Comparison of ENCODE assay signal across 21 cellular contexts in genomic region chr4:185088899-185089298, GRCh38. TPM values are rescaled to one million over a fixed set of nuclear protein-coding genes. Genes with fewer than 3 reads are reported as not detected.
DNase-seq lines count a peak whose midpoint lies in the region; ATAC-seq, FAIRE-seq and TF ChIP-seq lines count a peak whose summit lies in the region.
"Had no signal": no experiment of that assay in that cellular context is flagged by ENCODE, and none has a peak within 500 bp of the region (broad histone marks: within the 10 kb centered on the region; RNA-seq: fewer than 3 reads in every experiment).

No MANE protein-coding gene starts in this region.

- TF ChIP-seq CTCF in MCF 10A (IDR thresholded peaks at IDR 0.05; ENCODE audit: unreplicated experiment) (no peak), mammary epithelial cell (conservative IDR thresholded peaks at IDR 0.05 in 1 of 2, IDR thresholded peaks at IDR 0.05 in 1 of 2; ENCODE audit: extremely low read depth in 1 of 2, insufficient read depth in 1 of 2, low read depth in 1 of 2, low read length in 2 of 2) (no peak), HepG2 (CRISPR knock-in tag; IDR thresholded peaks at IDR 0.05) (no peak), type B pancreatic cell (conservative IDR thresholded peaks at IDR 0.05) (peak; percentile 15)

- H3K27me3 ChIP-seq in mammary epithelial cell (ENCODE audit: insufficient read depth, low read length), result no peaks in the 10 kb centered on the region
- peaks cover 0 to 10% of the 10 kb centered on the region in 2 experiments; a peak in 2 of 5 replicates for H3K27me3 ChIP-seq in HepG2 (ENCODE audit: control insufficient read depth in 1 of 2, insufficient read depth in 2 of 2, low read length in 2 of 2)
- H3K27me3 ChIP-seq in trophoblast cell (ENCODE audit: insufficient read depth, low read length), result no peaks in the 10 kb centered on the region
- H3K27me3 ChIP-seq: BLaER1 had no signal

- H2BK12ac ChIP-seq in trophoblast cell (ENCODE audit: low read length), result no peak overlapping the region

- no peak overlapping the region for H4K8ac ChIP-seq in trophoblast cell (ENCODE audit: low read depth, low read length)

- H3K36me3 Mint-ChIP-seq in MCF 10A (ENCODE audit: insufficient read depth, unreplicated experiment) (no peaks in the 10 kb centered on the region), type B pancreatic cell (no peaks in the 10 kb centered on the region)
- H3K36me3 Mint-ChIP-seq: CD4-positive, CD25-positive, alpha-beta regulatory T cell; CD8-positive, alpha-beta T cell had no signal

- CTCF ChIA-PET in MCF 10A (lab: Yijun Ruan, JAX) (no interaction called here), mammary epithelial cell (lab: Charles Lee; ENCODE audit: low non-redundant PET) (no interaction called here), HepG2 (lab: Yijun Ruan, JAX; ENCODE audit: low intra/inter-chr PET ratio, low total read pairs) (no interaction called here)

- H3K4me3 ChIP-seq in mammary epithelial cell (replicated peaks in 1 of 3; ENCODE audit: insufficient read depth in 1 of 3, low read depth in 2 of 3, low read length in 3 of 3) (no peak overlapping the region), HepG2 (replicated peaks in 1 of 3; ENCODE audit: insufficient read depth in 1 of 3, low read depth in 2 of 3, low read length in 3 of 3) (no peak overlapping the region), trophoblast cell (ENCODE audit: low read depth, low read length) (no peak overlapping the region)
- H3K4me3 ChIP-seq: BLaER1 had no signal

- H3K9ac ChIP-seq in mammary epithelial cell (ENCODE audit: insufficient read depth, low read length) (no peak overlapping the region), HepG2 (ENCODE audit: insufficient read depth, low read depth, low read length) (no peak overlapping the region), trophoblast cell (ENCODE audit: low read length) (no peak overlapping the region)
- H3K9ac ChIP-seq: BLaER1 had no signal

- no peaks in the 10 kb centered on the region for H3K9me3 ChIP-seq in mammary epithelial cell (replicated peaks; ENCODE audit: insufficient read depth, low read length)
- H3K9me3 ChIP-seq in HepG2 (ENCODE audit: low read length), result no peaks in the 10 kb centered on the region
- H3K9me3 ChIP-seq in trophoblast cell (ENCODE audit: insufficient read depth, low read depth, low read length), result no peaks in the 10 kb centered on the region
- H3K9me3 ChIP-seq: BLaER1 had no signal

- TF ChIP-seq RAD21 in HepG2 (CRISPR knock-in tag; IDR thresholded peaks at IDR 0.05), result no peak

- no peak overlapping the region for H3K18ac ChIP-seq in trophoblast cell (ENCODE audit: low read length)

- TF ChIP-seq EP300 in HepG2 (IDR thresholded peaks at IDR 0.05; ENCODE audit: low read depth in 2 of 2, low read length in 2 of 2) (no peak), HepG2 (CRISPR knock-in tag; IDR thresholded peaks at IDR 0.05; ENCODE audit: borderline replicate concordance) (no peak)

- H3K4me1 Mint-ChIP-seq in MCF 10A (ENCODE audit: insufficient read depth, unreplicated experiment) (no peaks in the 10 kb centered on the region), type B pancreatic cell (ENCODE audit: unreplicated experiment) (no peaks in the 10 kb centered on the region)
- H3K4me1 Mint-ChIP-seq: B cell; CD4-positive, CD25-positive, alpha-beta regulatory T cell had no signal

- H3K23ac ChIP-seq in trophoblast cell (ENCODE audit: low read length), result no peak overlapping the region

- dilution Hi-C loops in mammary epithelial cell (cut with HindIII; ENCODE audit: low sequenced_read_pairs), result no loop called here

- no peak overlapping the region for H3K27ac ChIP-seq in mammary epithelial cell (ENCODE audit: insufficient read depth, low read depth, low read length)
- no peak overlapping the region for H3K27ac ChIP-seq in HepG2 (ENCODE audit: extremely low read length, insufficient read depth, low read length)
- H3K27ac ChIP-seq in trophoblast cell (ENCODE audit: low read depth, low read length), result no peak overlapping the region
- H3K27ac ChIP-seq: 22Rv1, BLaER1, C4-2B had no signal

- H3K27ac Mint-ChIP-seq in MCF 10A (ENCODE audit: low read depth, unreplicated experiment), result peak overlapping the region; percentile 16
- no peak overlapping the region for H3K27ac Mint-ChIP-seq in type B pancreatic cell
- H3K27ac Mint-ChIP-seq: B cell; CD8-positive, alpha-beta T cell had no signal

- in situ Hi-C loops in mammary epithelial cell (cut with MboI; ENCODE audit: low sequenced_read_pairs in 2 of 2) (no loop called here), HepG2 (cut with HindIII; ENCODE audit: extremely low pct_ligation_motif_present, low pct_unique_long_range_greater_than_20kb) (no loop called here)

- H3K9me3 Mint-ChIP-seq in MCF 10A (ENCODE audit: unreplicated experiment) (no peaks in the 10 kb centered on the region), type B pancreatic cell (no peaks in the 10 kb centered on the region)
- H3K9me3 Mint-ChIP-seq: CD4-positive, CD25-positive, alpha-beta regulatory T cell; CD8-positive, alpha-beta T cell had no signal

- no peaks in the 10 kb centered on the region for H3K79me1 ChIP-seq in trophoblast cell (ENCODE audit: low read length)

- WGBS in mammary epithelial cell (ENCODE audit: low coverage, missing lambda C conversion rate), result 58% methylated on average over 6 of the region's 6 CpGs
- WGBS in HepG2 (ENCODE audit: low lambda C conversion rate), result 3% methylated on average over 6 of the region's 6 CpGs
- no CpG with 5 or more reads among the region's 6 CpGs for WGBS in trophoblast cell (ENCODE audit: extremely low coverage, insufficient coverage, insufficient read length)

- TF ChIP-seq POLR2A in HepG2 (IDR thresholded peaks at IDR 0.05; ENCODE audit: insufficient read depth in 1 of 2, low read depth in 2 of 2, low read length in 2 of 2), result no peak

- H3K36me3 ChIP-seq in mammary epithelial cell (ENCODE audit: insufficient read depth, low read length), result no peaks in the 10 kb centered on the region
- H3K36me3 ChIP-seq in HepG2 (replicated peaks in 1 of 2; ENCODE audit: control insufficient read depth in 1 of 2, insufficient read depth in 2 of 2, low read length in 2 of 2), result no peaks in the 10 kb centered on the region
- H3K36me3 ChIP-seq in trophoblast cell (ENCODE audit: control insufficient read depth in 1 of 2, insufficient read depth in 2 of 2, low read length in 2 of 2), result no peaks in the 10 kb centered on the region
- H3K36me3 ChIP-seq: BLaER1 had no signal

- no peak overlapping the region for H4K12ac ChIP-seq in trophoblast cell (ENCODE audit: low read depth, low read length)

- no peak overlapping the region for H2BK120ac ChIP-seq in trophoblast cell (ENCODE audit: insufficient read depth, low read length, poor library complexity)

- POLR2A ChIA-PET in MCF 10A (lab: Yijun Ruan, JAX), result no interaction called here
- POLR2A ChIA-PET in HepG2 (lab: Yijun Ruan, JAX), result no interaction called here

- H3K4me1 ChIP-seq in mammary epithelial cell (ENCODE audit: insufficient read depth, low read length), result no peaks in the 10 kb centered on the region
- no peaks in the 10 kb centered on the region for H3K4me1 ChIP-seq in HepG2 (ENCODE audit: insufficient read depth, low read length)
- no peaks in the 10 kb centered on the region for H3K4me1 ChIP-seq in trophoblast cell (ENCODE audit: control insufficient read depth in 1 of 2, insufficient read depth in 2 of 2, low read length in 2 of 2)
- H3K4me1 ChIP-seq: BLaER1 had no signal

- DNase-seq in MCF 10A (ENCODE audit: unreplicated experiment) (no peak), mammary epithelial cell (no peak), HepG2 (ENCODE audit: low spot score) (no peak), type B pancreatic cell (ENCODE audit: extremely low spot score, unreplicated experiment) (no peak), COR-L47 (lab: John Stamatoyannopoulos, UW) (no peak), trophoblast cell (no peak)
- DNase-seq: CD4-positive, CD25-positive, alpha-beta regulatory T cell; CD8-positive, alpha-beta T cell; DMS53; DMS79 treated with DMSO at 0.1 percent for 48 hours; GF-D8; GOT3; H7; HCEC 1CT had no signal

- H3K27me3 Mint-ChIP-seq in MCF 10A (ENCODE audit: insufficient read depth, unreplicated experiment) (no peaks in the 10 kb centered on the region), type B pancreatic cell (peaks cover 23% of the 10 kb centered on the region)

- H4K20me1 ChIP-seq in mammary epithelial cell (ENCODE audit: insufficient read depth, low read length) (no peaks in the 10 kb centered on the region), HepG2 (ENCODE audit: insufficient read depth, low read length) (no peaks in the 10 kb centered on the region)
- H4K20me1 ChIP-seq: BLaER1 had no signal

- no peak overlapping the region for H2AK5ac ChIP-seq in trophoblast cell (ENCODE audit: low read length)

- no peak overlapping the region for H2AFZ ChIP-seq in mammary epithelial cell (ENCODE audit: low read depth, low read length)
- no peak overlapping the region for H2AFZ ChIP-seq in HepG2 (ENCODE audit: low read length)
- H2AFZ ChIP-seq in trophoblast cell (ENCODE audit: insufficient read depth, low read length, poor library complexity), result no peak overlapping the region

- H3K4me2 ChIP-seq in mammary epithelial cell (ENCODE audit: insufficient read depth, low read depth, low read length) (no peak overlapping the region), HepG2 (ENCODE audit: low read depth, low read length) (no peak overlapping the region), trophoblast cell (ENCODE audit: low read length) (no peak overlapping the region)
- H3K4me2 ChIP-seq: BLaER1 had no signal

- no peak overlapping the region for H2BK5ac ChIP-seq in trophoblast cell (ENCODE audit: low read depth, low read length, poor library complexity)

- no peak overlapping the region for H3K4ac ChIP-seq in trophoblast cell (ENCODE audit: low read depth, low read length)

- no peak for FAIRE-seq in HepG2 (lab: Jason Lieb, UNC)
- FAIRE-seq: A204.1, GM12891, GM18507 had no signal

- no peak overlapping the region for H3K4me3 Mint-ChIP-seq in MCF 10A (ENCODE audit: unreplicated experiment)
- H3K4me3 Mint-ChIP-seq in type B pancreatic cell, result no peak overlapping the region
- H3K4me3 Mint-ChIP-seq: B cell; CD4-positive, CD25-positive, alpha-beta regulatory T cell; CD8-positive, alpha-beta T cell had no signal

- H3K79me2 ChIP-seq in mammary epithelial cell (ENCODE audit: insufficient read depth, low read length) (no peaks in the 10 kb centered on the region), HepG2 (ENCODE audit: insufficient read depth, low read length) (no peaks in the 10 kb centered on the region), trophoblast cell (ENCODE audit: control insufficient read depth, insufficient read depth, low read length, poor library complexity) (no peaks in the 10 kb centered on the region)

- BruUV-seq in MCF 10A (replicated peaks; lab: Mats Ljungman, UMichigan) (no TSS peak), mammary epithelial cell (replicated peaks; lab: Mats Ljungman, UMichigan) (no TSS peak), HepG2 (replicated peaks; lab: Mats Ljungman, UMichigan) (no TSS peak)

- no peak overlapping the region for H4K91ac ChIP-seq in trophoblast cell (ENCODE audit: low read depth, low read length)

- intact Hi-C loops in MCF 10A (cut with micrococcal nuclease) (no loop called here), mammary epithelial cell (cut with micrococcal nuclease) (no loop called here), HepG2 (cut with micrococcal nuclease; ENCODE audit: unreplicated experiment) (no loop called here)

- H3K14ac ChIP-seq in trophoblast cell (ENCODE audit: low read length), result no peak overlapping the region

- no peak for ATAC-seq in HepG2
- ATAC-seq: CD8-positive, alpha-beta T cell had no signal

RNA-seq across cellular contexts. Expression of gene SLC25A4, which starts 54.2 kb away (rescaled TPM):
- total RNA-seq in MCF 10A (2022) (18.8 and 18.9 TPM in 2 replicates), mammary epithelial cell (10 to 100 TPM; 12.3 to 15.8 TPM), HepG2 (2016; rRNA removed; fragmentation: Illumina TruSeq; extraction: Trizol) (42.1 and 48.7 TPM in 2 replicates), type B pancreatic cell (ENCODE audit: low replicate concordance) (31.0 and 40.8 TPM in 2 replicates)
- polyA plus RNA-seq in mammary epithelial cell (12.1 TPM), HepG2 (2011; rRNA removed) (28.7 and 30.3 TPM in 2 replicates)
- 7.8 TPM for polyA minus RNA-seq in mammary epithelial cell
- 8.2 and 8.9 TPM in 2 replicates for total RNA-seq in HepG2 (2016; cell fraction: cytosol; rRNA removed; fragmentation: Illumina TruSeq; extraction: Trizol; ENCODE audit: low read depth)
- 40.6 and 49.4 TPM in 2 replicates for total RNA-seq in HepG2 (2016; cell fraction: insoluble cytoplasmic fraction; rRNA removed; fragmentation: Illumina TruSeq; extraction: Trizol)
- 18.7 and 22.7 TPM in 2 replicates for total RNA-seq in HepG2 (2016; cell fraction: membrane; rRNA removed; fragmentation: Illumina TruSeq; extraction: Trizol)
- total RNA-seq in HepG2 (2016; cell fraction: nucleus; rRNA removed; fragmentation: Illumina TruSeq; extraction: Trizol), result 17.1 TPM in 2 replicates
- 22.8 and 25.8 TPM in 2 replicates for polyA plus RNA-seq in HepG2 (2011; cell fraction: cytosol; rRNA removed)
- polyA plus RNA-seq in HepG2 (2011; cell fraction: nucleus; rRNA removed), result 45.0 and 49.3 TPM in 2 replicates
- polyA plus RNA-seq in HepG2 (2012), result 19.3 and 20.6 TPM in 2 replicates
- 8.9 and 13.1 TPM in 2 replicates for polyA plus RNA-seq in HepG2 (2016; cell fraction: cytosol; fragmentation: Illumina TruSeq; extraction: Trizol; ENCODE audit: low read depth)
- polyA plus RNA-seq in HepG2 (2016; cell fraction: insoluble cytoplasmic fraction; fragmentation: Illumina TruSeq; extraction: Trizol; ENCODE audit: low read depth), result 53.7 and 53.8 TPM in 2 replicates
- 13.8 and 19.5 TPM in 2 replicates for polyA plus RNA-seq in HepG2 (2016; cell fraction: membrane; fragmentation: Illumina TruSeq; extraction: Trizol; ENCODE audit: low read depth)
- polyA plus RNA-seq in HepG2 (2016; cell fraction: nucleus; fragmentation: Illumina TruSeq; extraction: Trizol; ENCODE audit: insufficient read depth, low read depth), result 31.2 and 32.5 TPM in 2 replicates
- 19.1 and 23.5 TPM in 2 replicates for polyA minus RNA-seq in HepG2 (2011; rRNA and poly(A)+ RNA removed; ENCODE audit: low replicate concordance)
- polyA minus RNA-seq in HepG2 (2011; cell fraction: cytosol; rRNA and poly(A)+ RNA removed), result 8.8 and 12.7 TPM in 2 replicates
- polyA minus RNA-seq in HepG2 (2011; cell fraction: nucleus; rRNA and poly(A)+ RNA removed), result 12.7 and 16.2 TPM in 2 replicates
- 14.9 and 15.7 TPM in 2 replicates for polyA plus RNA-seq in trophoblast cell (2013)
